In the genomic region with DNA sequence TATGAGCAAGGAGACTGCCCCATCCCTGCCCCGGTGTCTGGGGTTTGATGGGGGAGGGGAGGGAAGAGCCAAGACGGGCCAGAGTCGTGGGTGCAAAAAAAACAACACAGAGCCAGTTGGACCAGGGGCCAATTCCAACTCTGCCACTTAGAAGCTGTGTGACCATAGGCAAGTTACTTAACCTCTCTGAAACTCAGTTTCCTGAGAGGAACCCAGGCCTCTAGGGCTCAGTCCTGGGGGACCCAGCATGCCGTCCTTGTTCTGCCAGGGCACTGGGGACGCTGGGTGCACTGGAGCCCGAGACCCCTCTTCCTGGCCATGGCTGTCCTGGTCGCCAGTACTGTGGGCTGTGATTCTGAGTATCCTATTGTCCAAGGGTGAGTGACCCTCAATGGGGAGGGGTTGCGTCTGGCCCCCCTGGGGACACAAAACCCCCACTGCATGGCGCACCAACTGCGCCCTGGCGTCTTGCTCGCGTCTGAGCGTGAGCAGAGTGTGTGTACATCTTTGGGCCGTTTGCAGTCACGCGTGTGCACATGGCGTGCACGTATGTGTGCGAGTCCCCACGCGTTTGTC, we compare ENCODE assay signal across 2 cellular contexts.
TF ChIP-seq lines count a peak whose summit lies in the region.

No MANE protein-coding gene starts in this region.

TF ChIP-seq in GM23338, 12 proteins besides CTCF, POLR2A, EP300 and RAD21 (continued from another document):
- TF ChIP-seq, protein P1, sequence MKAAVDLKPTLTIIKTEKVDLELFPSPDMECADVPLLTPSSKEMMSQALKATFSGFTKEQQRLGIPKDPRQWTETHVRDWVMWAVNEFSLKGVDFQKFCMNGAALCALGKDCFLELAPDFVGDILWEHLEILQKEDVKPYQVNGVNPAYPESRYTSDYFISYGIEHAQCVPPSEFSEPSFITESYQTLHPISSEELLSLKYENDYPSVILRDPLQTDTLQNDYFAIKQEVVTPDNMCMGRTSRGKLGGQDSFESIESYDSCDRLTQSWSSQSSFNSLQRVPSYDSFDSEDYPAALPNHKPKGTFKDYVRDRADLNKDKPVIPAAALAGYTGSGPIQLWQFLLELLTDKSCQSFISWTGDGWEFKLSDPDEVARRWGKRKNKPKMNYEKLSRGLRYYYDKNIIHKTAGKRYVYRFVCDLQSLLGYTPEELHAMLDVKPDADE (IDR thresholded peaks at IDR 0.05): no peak

TF ChIP-seq in WTC11, 78 proteins besides CTCF, POLR2A, EP300 and RAD21 (continued from another document):
- no peak for TF ChIP-seq AR (CRISPR knock-in tag; IDR thresholded peaks at IDR 0.05)
